In the genomic region with DNA sequence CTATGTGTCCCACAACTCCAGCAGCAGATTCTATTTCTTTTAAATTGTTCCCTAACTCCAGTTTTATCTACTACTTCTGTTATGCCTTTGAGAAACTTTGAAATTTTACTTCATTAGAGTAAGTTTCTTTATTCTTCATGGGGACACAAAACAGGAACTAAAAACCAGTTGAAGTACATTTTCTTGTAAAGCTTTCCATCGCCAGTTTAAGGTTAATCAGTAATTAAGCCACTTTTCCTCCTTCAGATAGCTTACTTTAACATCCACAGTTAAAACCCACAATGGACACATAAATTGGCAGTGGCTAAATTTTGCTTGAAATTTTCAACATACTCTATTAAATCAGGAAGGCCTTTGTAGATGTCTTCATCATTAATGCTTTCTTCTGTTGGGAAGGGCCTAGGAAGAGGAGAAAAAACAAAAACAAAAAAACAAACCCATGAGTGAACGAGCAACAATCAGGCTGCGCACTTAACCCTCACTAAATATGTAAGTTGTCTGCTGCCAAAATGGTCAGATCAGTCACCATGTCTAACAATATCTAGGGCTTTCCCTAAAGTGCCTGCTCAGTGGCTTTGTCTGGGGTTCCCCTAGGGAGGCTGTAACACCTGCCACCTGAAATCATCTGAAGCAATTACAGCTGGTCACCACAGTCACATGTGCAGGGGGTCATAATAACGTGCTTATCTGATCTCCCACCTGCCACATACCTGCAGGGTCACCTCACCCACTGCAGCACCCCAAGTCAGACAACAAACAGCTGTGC, we compare ENCODE assay signal across 8 cellular contexts.
DNase-seq lines count a peak whose midpoint lies in the region; ATAC-seq and TF ChIP-seq lines count a peak whose summit lies in the region.
"Had no signal": no experiment of that assay in that cellular context is flagged by ENCODE, and none has a peak within 500 bp of the region (broad histone marks: within the 10 kb centered on the region; RNA-seq: fewer than 3 reads in every experiment).

No MANE protein-coding gene starts in this region.

- H3K27me3 ChIP-seq in GM23338 (ENCODE audit: insufficient read depth) = no peaks in the 10 kb centered on the region

- H3K9me3 ChIP-seq in mucosa of descending colon = no peaks in the 10 kb centered on the region

- H3K4me1 Mint-ChIP-seq in IgD-negative memory B cell (peaks cover 17 to 21% (median 19%) of the 10 kb centered on the region in 3 donors), GM23338 (no peaks in the 10 kb centered on the region; the same call in 2 of the 3 replicates), WTC11 (0 out of 2 replicates have a peak, but pooled peaks cover 1% of the 10 kb centered on the region)

- H3K27ac Mint-ChIP-seq in IgD-negative memory B cell (peak overlapping the region; percentile 14 to 95 (median 60)), GM23338 (no peak overlapping the region), WTC11 (no peak overlapping the region)
- H3K27ac Mint-ChIP-seq: naive thymus-derived CD4-positive, alpha-beta T cell had no signal

- no peaks in the 10 kb centered on the region for H3K9me3 Mint-ChIP-seq in IgD-negative memory B cell
- H3K9me3 Mint-ChIP-seq in GM23338 = no peaks in the 10 kb centered on the region
- no peaks in the 10 kb centered on the region for H3K9me3 Mint-ChIP-seq in WTC11
- H3K9me3 Mint-ChIP-seq: naive thymus-derived CD4-positive, alpha-beta T cell had no signal

- H3K4me1 ChIP-seq in mucosa of descending colon (ENCODE audit: low read depth) (no peaks in the 10 kb centered on the region), GM23338 (ENCODE audit: insufficient read depth) (no peaks in the 10 kb centered on the region)

- peaks cover 1% of the 10 kb centered on the region for H3K36me3 Mint-ChIP-seq in IgD-negative memory B cell
- no peaks in the 10 kb centered on the region for H3K36me3 Mint-ChIP-seq in GM23338 (ENCODE audit: low read depth)
- no peaks in the 10 kb centered on the region for H3K36me3 Mint-ChIP-seq in WTC11
- H3K36me3 Mint-ChIP-seq: naive thymus-derived CD4-positive, alpha-beta T cell had no signal

- no peaks in the 10 kb centered on the region for H3F3A ChIP-seq in GM23338 (replicated peaks; ENCODE audit: low read depth)

- H3K4me2 ChIP-seq in GM23338 = no peak overlapping the region

- POLR2A ChIA-PET in WTC11 (lab: Charles Lee) = no interaction called here

- TF ChIP-seq CTCF in mucosa of descending colon (IDR thresholded peaks at IDR 0.05) = no peak
- TF ChIP-seq CTCF in GM23338 (conservative IDR thresholded peaks at IDR 0.05; ENCODE audit: low read depth in 2 of 2) = no peak
- TF ChIP-seq CTCF in WTC11 (IDR thresholded peaks at IDR 0.05) = no peak

- DNase-seq in mucosa of descending colon (no peak), KG1 (lab: John Stamatoyannopoulos, UW) (no peak), GM23338 (ENCODE audit: low spot score) (no peak), WTC11 (ENCODE audit: low spot score) (no peak)
- DNase-seq: naive thymus-derived CD4-positive, alpha-beta T cell had no signal

- H3K4me3 Mint-ChIP-seq in IgD-negative memory B cell = peak overlapping the region; percentile 4 to 61 (median 10)
- no peak overlapping the region for H3K4me3 Mint-ChIP-seq in GM23338
- H3K4me3 Mint-ChIP-seq in WTC11 = no peak overlapping the region
- H3K4me3 Mint-ChIP-seq: naive thymus-derived CD4-positive, alpha-beta T cell had no signal

- H3K9me2 ChIP-seq in GM23338 (ENCODE audit: insufficient read depth) = no peaks in the 10 kb centered on the region

- H3K27me3 Mint-ChIP-seq in IgD-negative memory B cell (no peaks in the 10 kb centered on the region), GM23338 (ENCODE audit: insufficient read depth, low read depth, poor library complexity) (no peaks in the 10 kb centered on the region), WTC11 (ENCODE audit: low read depth) (no peaks in the 10 kb centered on the region)

- no peak overlapping the region for H3K4me3 ChIP-seq in mucosa of descending colon
- H3K4me3 ChIP-seq in GM23338 = no peak overlapping the region

- ATAC-seq in GM19025 (IDR thresholded peaks at IDR 0.05; ENCODE audit: low read depth, unreplicated experiment) = peak; percentile 90
- peak; percentile 96 for ATAC-seq in HG02588 (IDR thresholded peaks at IDR 0.05; ENCODE audit: unreplicated experiment)
- ATAC-seq in mucosa of descending colon = peak; percentile 38
- no peak for ATAC-seq in GM23338
- no peak for ATAC-seq in WTC11
- ATAC-seq: naive thymus-derived CD4-positive, alpha-beta T cell had no signal

- intact Hi-C loops in mucosa of descending colon (cut with DNase I, micrococcal nuclease) = no loop called here

- no peaks in the 10 kb centered on the region for H3K79me2 ChIP-seq in GM23338 (replicated peaks; ENCODE audit: insufficient read depth)

- CTCF ChIA-PET in WTC11 (lab: Charles Lee) = interaction anchor here (1.4 to 13.2 kb wide), 2 partner anchors 189 to 348 kb away, joined by 3 to 185 read pairs; a partner anchor contains a TSS

- H3K36me3 ChIP-seq in mucosa of descending colon (ENCODE audit: low read depth) (no peaks in the 10 kb centered on the region), GM23338 (ENCODE audit: insufficient read depth) (no peaks in the 10 kb centered on the region)

- no peaks in the 10 kb centered on the region for H4K20me1 ChIP-seq in GM23338 (replicated peaks; ENCODE audit: insufficient read depth)

- no peak overlapping the region for H2AFZ ChIP-seq in GM23338

- no peak overlapping the region for H3K27ac ChIP-seq in GM23338 (ENCODE audit: low read depth)

TF ChIP-seq in GM23338, 12 proteins besides CTCF, POLR2A, EP300 and RAD21:
- no peak for TF ChIP-seq NANOG (IDR thresholded peaks at IDR 0.05; ENCODE audit: borderline replicate concordance)
- no peak for TF ChIP-seq CREB1 (CRISPR knock-in tag; IDR thresholded peaks at IDR 0.05; ENCODE audit: low read depth)
TF ChIP-seq in GM23338: peak in this region for 0.

TF ChIP-seq in WTC11, 78 proteins besides CTCF, POLR2A, EP300 and RAD21 (continues in another document):
- TF ChIP-seq, protein P1, sequence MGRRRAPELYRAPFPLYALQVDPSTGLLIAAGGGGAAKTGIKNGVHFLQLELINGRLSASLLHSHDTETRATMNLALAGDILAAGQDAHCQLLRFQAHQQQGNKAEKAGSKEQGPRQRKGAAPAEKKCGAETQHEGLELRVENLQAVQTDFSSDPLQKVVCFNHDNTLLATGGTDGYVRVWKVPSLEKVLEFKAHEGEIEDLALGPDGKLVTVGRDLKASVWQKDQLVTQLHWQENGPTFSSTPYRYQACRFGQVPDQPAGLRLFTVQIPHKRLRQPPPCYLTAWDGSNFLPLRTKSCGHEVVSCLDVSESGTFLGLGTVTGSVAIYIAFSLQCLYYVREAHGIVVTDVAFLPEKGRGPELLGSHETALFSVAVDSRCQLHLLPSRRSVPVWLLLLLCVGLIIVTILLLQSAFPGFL (CRISPR knock-in tag; IDR thresholded peaks at IDR 0.05; ENCODE audit: borderline replicate concordance) = no peak
- TF ChIP-seq, protein P2, sequence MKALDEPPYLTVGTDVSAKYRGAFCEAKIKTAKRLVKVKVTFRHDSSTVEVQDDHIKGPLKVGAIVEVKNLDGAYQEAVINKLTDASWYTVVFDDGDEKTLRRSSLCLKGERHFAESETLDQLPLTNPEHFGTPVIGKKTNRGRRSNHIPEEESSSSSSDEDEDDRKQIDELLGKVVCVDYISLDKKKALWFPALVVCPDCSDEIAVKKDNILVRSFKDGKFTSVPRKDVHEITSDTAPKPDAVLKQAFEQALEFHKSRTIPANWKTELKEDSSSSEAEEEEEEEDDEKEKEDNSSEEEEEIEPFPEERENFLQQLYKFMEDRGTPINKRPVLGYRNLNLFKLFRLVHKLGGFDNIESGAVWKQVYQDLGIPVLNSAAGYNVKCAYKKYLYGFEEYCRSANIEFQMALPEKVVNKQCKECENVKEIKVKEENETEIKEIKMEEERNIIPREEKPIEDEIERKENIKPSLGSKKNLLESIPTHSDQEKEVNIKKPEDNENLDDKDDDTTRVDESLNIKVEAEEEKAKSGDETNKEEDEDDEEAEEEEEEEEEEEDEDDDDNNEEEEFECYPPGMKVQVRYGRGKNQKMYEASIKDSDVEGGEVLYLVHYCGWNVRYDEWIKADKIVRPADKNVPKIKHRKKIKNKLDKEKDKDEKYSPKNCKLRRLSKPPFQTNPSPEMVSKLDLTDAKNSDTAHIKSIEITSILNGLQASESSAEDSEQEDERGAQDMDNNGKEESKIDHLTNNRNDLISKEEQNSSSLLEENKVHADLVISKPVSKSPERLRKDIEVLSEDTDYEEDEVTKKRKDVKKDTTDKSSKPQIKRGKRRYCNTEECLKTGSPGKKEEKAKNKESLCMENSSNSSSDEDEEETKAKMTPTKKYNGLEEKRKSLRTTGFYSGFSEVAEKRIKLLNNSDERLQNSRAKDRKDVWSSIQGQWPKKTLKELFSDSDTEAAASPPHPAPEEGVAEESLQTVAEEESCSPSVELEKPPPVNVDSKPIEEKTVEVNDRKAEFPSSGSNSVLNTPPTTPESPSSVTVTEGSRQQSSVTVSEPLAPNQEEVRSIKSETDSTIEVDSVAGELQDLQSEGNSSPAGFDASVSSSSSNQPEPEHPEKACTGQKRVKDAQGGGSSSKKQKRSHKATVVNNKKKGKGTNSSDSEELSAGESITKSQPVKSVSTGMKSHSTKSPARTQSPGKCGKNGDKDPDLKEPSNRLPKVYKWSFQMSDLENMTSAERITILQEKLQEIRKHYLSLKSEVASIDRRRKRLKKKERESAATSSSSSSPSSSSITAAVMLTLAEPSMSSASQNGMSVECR (CRISPR knock-in tag; IDR thresholded peaks at IDR 0.05; ENCODE audit: borderline replicate concordance) = no peak

Comparison
In these comparisons a context has a peak if more than half of its experiments do, and no peak if none do; other contexts are left out.
1. ATAC-seq: peak in GM19025 (single experiment), HG02588 (single experiment) and mucosa of descending colon (single experiment); none in GM23338 (single experiment) and WTC11 (single experiment).
2. H3K27ac Mint-ChIP-seq: peak in IgD-negative memory B cell (3 of 3); none in GM23338 (single experiment) and WTC11 (single experiment).
3. H3K4me3 Mint-ChIP-seq: peak in IgD-negative memory B cell (4 of 4); none in GM23338 (single experiment) and WTC11 (single experiment).